In genomic region chr7:3861941-3862340, GRCh38 we compare ENCODE assay signal across 1 cellular context.
TF ChIP-seq lines count a peak whose summit lies in the region.

No MANE protein-coding gene starts in this region.

TF ChIP-seq in GM23338, 12 proteins besides CTCF, POLR2A, EP300 and RAD21 (continued from another document):
- TF ChIP-seq NANOG (IDR thresholded peaks at IDR 0.05; ENCODE audit: borderline replicate concordance) = no peak
